ENCODE assay signal across 17 cellular contexts in the genomic region with DNA sequence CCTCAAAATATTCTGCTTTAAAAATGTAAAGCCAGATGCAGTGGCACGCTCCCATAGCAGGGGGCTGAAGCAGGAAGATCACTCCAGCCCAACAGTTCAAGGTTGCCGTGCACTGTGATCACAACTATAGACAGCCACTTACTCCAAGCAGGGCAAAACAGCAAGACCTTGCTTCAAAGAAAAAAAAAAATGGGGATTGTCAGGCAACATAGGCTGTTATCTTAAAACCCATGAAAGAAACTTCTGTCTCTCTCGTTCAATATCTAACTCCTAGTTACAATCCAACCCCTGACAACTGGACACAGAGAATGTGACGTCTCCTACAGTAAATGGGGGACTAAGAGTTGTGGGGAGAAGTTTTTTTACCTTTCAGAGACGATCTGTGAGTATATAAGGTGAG. TPM values are rescaled to one million over a fixed set of nuclear protein-coding genes. Genes with fewer than 3 reads are reported as not detected.
A peak's percentile ranks its signal among the peaks of the same experiment; 100 is the strongest.
DNase-seq lines count a peak whose midpoint lies in the region; ATAC-seq and TF ChIP-seq lines count a peak whose summit lies in the region.
"Had no signal": no experiment of that assay in that cellular context is flagged by ENCODE, and none has a peak within 500 bp of the region (broad histone marks: within the 10 kb centered on the region; RNA-seq: fewer than 3 reads in every experiment).

No MANE protein-coding gene starts in this region.

- H3K9me3 ChIP-seq in SU-DHL-6 (ENCODE audit: insufficient read depth, low read length) = no peaks in the 10 kb centered on the region
- H3K9me3 ChIP-seq: lower lobe of right lung had no signal

- H3K9me2 ChIP-seq in SU-DHL-6 (replicated peaks; ENCODE audit: insufficient read depth, low read length) = no peaks in the 10 kb centered on the region

- no peak for ATAC-seq in effector memory CD8-positive, alpha-beta T cell (replicated peaks)
- no peak for ATAC-seq in HG03108 (IDR thresholded peaks at IDR 0.05; ENCODE audit: unreplicated experiment)
- ATAC-seq in esophagus mucosa = no peak
- ATAC-seq: activated CD4-positive, CD25-positive, alpha-beta regulatory T cell treated with anti-CD3 and anti-CD28 coated beads, Interleukin-2, amount 50 U/mL, for 24 hours; lower lobe of right lung; Right ventricle myocardium inferior had no signal

- H3K27ac ChIP-seq in SU-DHL-6 (ENCODE audit: low read depth, low read length) = peak overlapping the region; percentile 98
- H3K27ac ChIP-seq: coronary artery, epithelial cell of prostate, lower lobe of right lung had no signal

- peaks cover 94% of the 10 kb centered on the region for H3K79me2 ChIP-seq in SU-DHL-6 (ENCODE audit: insufficient read depth, low read length)

- H2AFZ ChIP-seq in SU-DHL-6 (ENCODE audit: low read depth, low read length, severe bottlenecking) = no peak overlapping the region

- DNase-seq in activated naive CD4-positive, alpha-beta T cell (lab: John Stamatoyannopoulos, UW) = no peak
- DNase-seq in effector memory CD8-positive, alpha-beta T cell = no peak
- no peak for DNase-seq in DMS114 treated with DMSO at 0.1 percent for 48 hours (lab: John Stamatoyannopoulos, UW; ENCODE audit: unreplicated experiment)
- DNase-seq in NCI-H1417 (lab: John Stamatoyannopoulos, UW) = no peak
- DNase-seq: H9, lower lobe of right lung, NCI-H1436, retina had no signal

- peak overlapping the region; percentile 32 for H3K4me3 ChIP-seq in SU-DHL-6 (ENCODE audit: insufficient read depth, low read length, poor library complexity, severe bottlenecking)
- H3K4me3 ChIP-seq: coronary artery, lower lobe of right lung had no signal

- peaks cover 13% of the 10 kb centered on the region; the same call in 1 of the 2 replicates for H3K36me3 ChIP-seq in SU-DHL-6 (ENCODE audit: low read length)
- H3K36me3 ChIP-seq: lower lobe of right lung had no signal

- no peak for TF ChIP-seq CTCF in SU-DHL-6 (IDR thresholded peaks at IDR 0.05; ENCODE audit: insufficient read depth, low read length, poor library complexity, severe bottlenecking)

- no peaks in the 10 kb centered on the region for H3K9me3 Mint-ChIP-seq in activated naive CD4-positive, alpha-beta T cell treated with anti-CD3 and anti-CD28 coated beads, Interleukin-2, amount 50 U/mL, for 24 hours
- H3K9me3 Mint-ChIP-seq in effector memory CD8-positive, alpha-beta T cell = no peaks in the 10 kb centered on the region
- H3K9me3 Mint-ChIP-seq: nephron had no signal

- peak overlapping the region; percentile 53 for H3K9ac ChIP-seq in SU-DHL-6 (ENCODE audit: low read length)

- peak overlapping the region; percentile 42 for H3K4me3 Mint-ChIP-seq in activated naive CD4-positive, alpha-beta T cell treated with anti-CD3 and anti-CD28 coated beads, Interleukin-2, amount 50 U/mL, for 24 hours
- H3K4me3 Mint-ChIP-seq in effector memory CD8-positive, alpha-beta T cell = peak overlapping the region; percentile 19 to 22
- H3K4me3 Mint-ChIP-seq: H9, nephron had no signal

- H3K4me2 ChIP-seq in SU-DHL-6 (ENCODE audit: low read depth, low read length, poor library complexity, severe bottlenecking) = peak overlapping the region; percentile 99

- H3K4me1 Mint-ChIP-seq in activated naive CD4-positive, alpha-beta T cell treated with anti-CD3 and anti-CD28 coated beads, Interleukin-2, amount 50 U/mL, for 24 hours = peaks cover 85% of the 10 kb centered on the region
- peaks cover 39 to 68% of the 10 kb centered on the region in 2 donors for H3K4me1 Mint-ChIP-seq in effector memory CD8-positive, alpha-beta T cell (ENCODE audit: low read depth in 2 of 2)

- peaks cover 11% of the 10 kb centered on the region for H3K36me3 Mint-ChIP-seq in activated naive CD4-positive, alpha-beta T cell treated with anti-CD3 and anti-CD28 coated beads, Interleukin-2, amount 50 U/mL, for 24 hours
- peaks cover 32% of the 10 kb centered on the region for H3K36me3 Mint-ChIP-seq in effector memory CD8-positive, alpha-beta T cell (ENCODE audit: insufficient read depth)

- peaks cover 70% of the 10 kb centered on the region for H3F3A ChIP-seq in SU-DHL-6 (ENCODE audit: insufficient read depth)

- peak overlapping the region; percentile 91 for H3K27ac Mint-ChIP-seq in activated naive CD4-positive, alpha-beta T cell treated with anti-CD3 and anti-CD28 coated beads, Interleukin-2, amount 50 U/mL, for 24 hours
- peak overlapping the region; percentile 49 to 59 for H3K27ac Mint-ChIP-seq in effector memory CD8-positive, alpha-beta T cell
- H3K27ac Mint-ChIP-seq: H9, nephron had no signal

- no peaks in the 10 kb centered on the region for H3K27me3 Mint-ChIP-seq in activated naive CD4-positive, alpha-beta T cell treated with anti-CD3 and anti-CD28 coated beads, Interleukin-2, amount 50 U/mL, for 24 hours
- H3K27me3 Mint-ChIP-seq in effector memory CD8-positive, alpha-beta T cell = no peaks in the 10 kb centered on the region

- H3K27me3 ChIP-seq in SU-DHL-6 (ENCODE audit: low read length) = no peaks in the 10 kb centered on the region

- no peaks in the 10 kb centered on the region for H4K20me1 ChIP-seq in SU-DHL-6 (ENCODE audit: low read depth, low read length)

RNA-seq across cellular contexts. Expression of gene ELF1, which starts 17.4 kb away (rescaled TPM):
- total RNA-seq in esophagus mucosa = 68.9 TPM

RNA-seq across cellular contexts. Expression of gene WBP4, which starts 59.6 kb away (rescaled TPM):
- 5.3 TPM for total RNA-seq in esophagus mucosa
